Comparison of ENCODE assay signal across 9 cellular contexts in the genomic region with DNA sequence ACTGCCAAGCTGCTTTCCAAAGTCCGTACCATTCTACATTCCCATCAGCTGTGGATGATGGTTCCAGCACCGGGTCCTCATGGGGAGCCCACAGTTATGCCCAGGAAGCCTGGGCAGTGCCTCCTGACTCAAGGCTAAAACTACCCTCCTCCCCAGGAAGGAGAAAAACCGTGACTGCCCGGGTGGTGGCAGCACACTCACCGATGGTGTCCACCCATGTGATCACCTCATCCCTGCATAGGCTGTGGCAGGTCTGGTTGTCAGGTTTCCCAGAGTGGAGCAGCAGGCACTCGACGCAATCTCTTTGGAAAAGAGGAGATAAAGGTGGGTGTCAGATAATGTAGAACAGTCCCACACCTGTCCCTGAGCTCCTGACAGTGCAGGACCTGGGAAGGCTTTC. TPM values are rescaled to one million over a fixed set of nuclear protein-coding genes. Genes with fewer than 3 reads are reported as not detected.
DNase-seq lines count a peak whose midpoint lies in the region; ATAC-seq and TF ChIP-seq lines count a peak whose summit lies in the region.
"Had no signal": no experiment of that assay in that cellular context is flagged by ENCODE, and none has a peak within 500 bp of the region (broad histone marks: within the 10 kb centered on the region; RNA-seq: fewer than 3 reads in every experiment).

No MANE protein-coding gene starts in this region.

- no peaks in the 10 kb centered on the region for H3K36me3 ChIP-seq in OCI-LY1 (ENCODE audit: insufficient read depth, low read length)
- no peaks in the 10 kb centered on the region for H3K36me3 ChIP-seq in testis (ENCODE audit: low read depth, missing control alignments)

- H3F3A ChIP-seq in OCI-LY1 (ENCODE audit: insufficient read depth, low read length): no peaks in the 10 kb centered on the region

- ATAC-seq in GM19023 (IDR thresholded peaks at IDR 0.05; ENCODE audit: unreplicated experiment) (peak; percentile 70), T-helper 17 cell (no peak)

- peaks cover 5% of the 10 kb centered on the region for H3K36me3 Mint-ChIP-seq in T-helper 17 cell (ENCODE audit: low read depth)

- H3K9me3 ChIP-seq in OCI-LY1 (ENCODE audit: low read length) (no peaks in the 10 kb centered on the region), T-helper 17 cell (ENCODE audit: control insufficient read depth, low read length, poor library complexity, severe bottlenecking) (no peaks in the 10 kb centered on the region), testis (no peaks in the 10 kb centered on the region)

- DNase-seq in Caki2 (ENCODE audit: low read depth): peak; percentile 36
- DNase-seq in iPS-NIHi11 (ENCODE audit: low spot score): peak; percentile 64
- no peak for DNase-seq in AG08395 (ENCODE audit: low spot score)
- no peak for DNase-seq in central memory CD4-positive, alpha-beta T cell
- no peak for DNase-seq in T-helper 17 cell
- no peak for DNase-seq in testis
- DNase-seq: GOT3 had no signal

- H3K27ac ChIP-seq in OCI-LY1 (ENCODE audit: low read depth, low read length, poor library complexity, severe bottlenecking) (no peak overlapping the region), testis (no peak overlapping the region)

- peaks cover 5% of the 10 kb centered on the region; the same call in 1 of the 2 replicates for H3K27me3 ChIP-seq in OCI-LY1 (ENCODE audit: insufficient read depth, low read length)
- H3K27me3 ChIP-seq in testis: no peaks in the 10 kb centered on the region

- no peak overlapping the region for H3K4me3 ChIP-seq in OCI-LY1 (ENCODE audit: low read depth, low read length, poor library complexity, severe bottlenecking)
- H3K4me3 ChIP-seq in testis: no peak overlapping the region

- H3K79me2 ChIP-seq in OCI-LY1 (ENCODE audit: insufficient read depth, low read length): no peaks in the 10 kb centered on the region

- no peaks in the 10 kb centered on the region for H3K9me2 ChIP-seq in OCI-LY1 (ENCODE audit: low read depth, low read length)

- intact Hi-C loops in testis (cut with DNase I; ENCODE audit: low total_unique reads): loop anchor here (10.0 kb wide), 1 partner anchor 666 kb away; no protein-coding TSS in a partner anchor

- H2AFZ ChIP-seq in OCI-LY1 (ENCODE audit: low read length): no peak overlapping the region

- 72 to 84% methylated on average over 5 to 7 of the region's 7 CpGs for WGBS in testis, 2 donors

- H3K4me2 ChIP-seq in OCI-LY1 (ENCODE audit: low read length): no peak overlapping the region

- H3K4me1 ChIP-seq in OCI-LY1 (ENCODE audit: insufficient read depth, low read length, severe bottlenecking): no peaks in the 10 kb centered on the region
- H3K4me1 ChIP-seq in testis: peaks cover 23% of the 10 kb centered on the region

- H3K4me1 Mint-ChIP-seq in T-helper 17 cell: peaks cover 3% of the 10 kb centered on the region

- TF ChIP-seq CTCF in OCI-LY1 (IDR thresholded peaks at IDR 0.05; ENCODE audit: low read length) (peak; percentile 36), testis (IDR thresholded peaks at IDR 0.05) (peak in 1 of 3 experiments; percentile 28)

- no peaks in the 10 kb centered on the region for H4K20me1 ChIP-seq in OCI-LY1 (ENCODE audit: insufficient read depth, low read length)

- H3K27me3 Mint-ChIP-seq in T-helper 17 cell: peaks cover 71% of the 10 kb centered on the region

- no peak overlapping the region for H3K4me3 Mint-ChIP-seq in T-helper 17 cell

- no peak overlapping the region for H3K27ac Mint-ChIP-seq in T-helper 17 cell

- TF ChIP-seq POLR2A in testis (IDR thresholded peaks at IDR 0.05): no peak

- in situ Hi-C loops in Caki2 (cut with HindIII; ENCODE audit: low pct_unique_long_range_greater_than_20kb, low sequenced_read_pairs): loop anchor here (25.0 kb wide), 1 partner anchor 118 kb away; a partner anchor contains a TSS

- H3K9ac ChIP-seq in OCI-LY1 (ENCODE audit: low read length): no peak overlapping the region

RNA-seq across cellular contexts. Expression of a gene that starts 38.6 kb away (rescaled TPM):
- 25.3 and 49.3 TPM in 2 replicates for total RNA-seq in Caki2 (2014; rRNA removed; shearing (Covaris generic); ENCODE audit: low replicate concordance)
- total RNA-seq in T-helper 17 cell (10 to 100 TPM; 12.1 to 17.0 TPM), testis (10 to 100 TPM; 24.6 to 26.8 TPM)
- polyA plus RNA-seq in testis (ENCODE audit: insufficient read depth, low read depth, low replicate concordance): 20.0 TPM

Comparison
In these comparisons a context has a peak if more than half of its experiments do, and no peak if none do; other contexts are left out.
1. DNase-seq: peak in Caki2 (single experiment) and iPS-NIHi11 (single experiment); none in AG08395 (single experiment), central memory CD4-positive, alpha-beta T cell (single experiment), T-helper 17 cell (0 of 3) and testis (single experiment).